22 cellular contexts compared by ENCODE assay signal in the genomic region with DNA sequence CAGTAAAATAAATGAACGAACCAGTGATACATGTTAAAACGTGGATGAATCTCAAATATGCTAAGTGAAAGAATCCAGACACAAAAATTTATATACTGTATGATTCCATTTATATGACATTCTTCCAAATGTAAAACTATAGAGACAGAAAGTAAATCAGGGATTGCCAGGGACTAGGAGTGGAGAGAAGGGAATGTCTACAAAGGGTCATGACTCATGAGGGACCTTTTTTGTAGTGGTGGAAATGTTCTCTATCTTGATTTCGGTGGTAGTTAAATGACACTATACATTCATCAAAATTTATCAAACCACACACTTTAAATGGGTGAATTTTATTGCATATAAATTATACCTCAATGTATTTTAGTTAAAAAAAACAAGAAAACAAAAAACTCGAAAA.
A peak's percentile ranks its signal among the peaks of the same experiment; 100 is the strongest.
DNase-seq lines count a peak whose midpoint lies in the region; ATAC-seq and TF ChIP-seq lines count a peak whose summit lies in the region.
"Had no signal": no experiment of that assay in that cellular context is flagged by ENCODE, and none has a peak within 500 bp of the region (broad histone marks: within the 10 kb centered on the region; RNA-seq: fewer than 3 reads in every experiment).

No MANE protein-coding gene starts in this region.

- H3K36me3 Mint-ChIP-seq in MCF 10A (ENCODE audit: insufficient read depth, unreplicated experiment): no peaks in the 10 kb centered on the region
- H3K36me3 Mint-ChIP-seq: CD14-positive monocyte; CD8-positive, alpha-beta memory T cell had no signal

- CTCF ChIA-PET in MCF 10A (lab: Yijun Ruan, JAX): interaction anchor here (0.8 kb wide), 1 partner anchor 56 kb away, joined by 4 read pairs; no protein-coding TSS in a partner anchor
- CTCF ChIA-PET in mammary epithelial cell (lab: Charles Lee; ENCODE audit: low non-redundant PET): no interaction called here
- CTCF ChIA-PET in PC-3 (lab: Charles Lee): no interaction called here

- POLR2A ChIA-PET in MCF 10A (lab: Yijun Ruan, JAX): no interaction called here
- POLR2A ChIA-PET in PC-3 (lab: Charles Lee; ENCODE audit: unreplicated experiment): no interaction called here

- H3K27me3 ChIP-seq in mammary epithelial cell (ENCODE audit: insufficient read depth, low read length) (no peaks in the 10 kb centered on the region), PC-3 (ENCODE audit: low read length) (no peaks in the 10 kb centered on the region), adipocyte (replicated peaks; ENCODE audit: control insufficient read depth, insufficient read depth, low read length) (no peaks in the 10 kb centered on the region), smooth muscle cell (ENCODE audit: low read depth) (no peaks in the 10 kb centered on the region), colonic mucosa (no peaks in the 10 kb centered on the region)
- H3K27me3 ChIP-seq: BE2C; BLaER1 treated with 17β-estradiol and CSF1 and Interleukin-3, amounts not matched to agents 10 nM and 100 nM had no signal

- no peak overlapping the region for H3K9ac ChIP-seq in mammary epithelial cell (ENCODE audit: insufficient read depth, low read length)
- H3K9ac ChIP-seq in PC-3 (ENCODE audit: low read length): no peak overlapping the region
- no peak overlapping the region for H3K9ac ChIP-seq in adipocyte (ENCODE audit: low read length)
- H3K9ac ChIP-seq in smooth muscle cell (ENCODE audit: low read depth): no peak overlapping the region
- H3K9ac ChIP-seq in colonic mucosa (ENCODE audit: low read depth in 2 of 2, low read length in 2 of 2): no peak overlapping the region
- H3K9ac ChIP-seq: BLaER1 treated with 17β-estradiol and CSF1 and Interleukin-3, amounts not matched to agents 10 nM and 100 nM had no signal

- in situ Hi-C loops in mammary epithelial cell (cut with MboI; ENCODE audit: low sequenced_read_pairs in 2 of 2): no loop called here

- no peaks in the 10 kb centered on the region for H3K9me3 ChIP-seq in mammary epithelial cell (replicated peaks; ENCODE audit: insufficient read depth, low read length)
- H3K9me3 ChIP-seq in PC-3 (ENCODE audit: low read length): peaks cover 20% of the 10 kb centered on the region
- H3K9me3 ChIP-seq in adipocyte (ENCODE audit: control insufficient read depth, low read length): peaks cover 46% of the 10 kb centered on the region
- H3K9me3 ChIP-seq in smooth muscle cell (replicated peaks; ENCODE audit: low read depth): peaks cover 6% of the 10 kb centered on the region
- no peaks in the 10 kb centered on the region for H3K9me3 ChIP-seq in colonic mucosa
- H3K9me3 ChIP-seq: A549, BE2C had no signal

- H3K9me2 ChIP-seq in PC-3 (replicated peaks; ENCODE audit: low read length): no peaks in the 10 kb centered on the region

- WGBS in mammary epithelial cell (ENCODE audit: low coverage, missing lambda C conversion rate): 86% methylated on average over 4 of the region's 4 CpGs
- WGBS in smooth muscle cell (ENCODE audit: low lambda C conversion rate): 87% methylated on average over 4 of the region's 4 CpGs

- TF ChIP-seq CTCF in MCF 10A (IDR thresholded peaks at IDR 0.05; ENCODE audit: unreplicated experiment) (no peak), mammary epithelial cell (conservative IDR thresholded peaks at IDR 0.05 in 1 of 2, IDR thresholded peaks at IDR 0.05 in 1 of 2; ENCODE audit: extremely low read depth in 1 of 2, insufficient read depth in 1 of 2, low read depth in 1 of 2, low read length in 2 of 2) (no peak), PC-3 (conservative IDR thresholded peaks at IDR 0.05; ENCODE audit: low read depth, low read length) (no peak), smooth muscle cell (IDR thresholded peaks at IDR 0.05; ENCODE audit: borderline replicate concordance, insufficient read depth, poor library complexity, severe bottlenecking) (no peak), colonic mucosa (IDR thresholded peaks at IDR 0.05) (no peak)

- H3F3A ChIP-seq in PC-3 (ENCODE audit: low read length, unreplicated experiment) (no peaks in the 10 kb centered on the region), smooth muscle cell (ENCODE audit: low read depth) (no peaks in the 10 kb centered on the region)

- no peaks in the 10 kb centered on the region for H3K27me3 Mint-ChIP-seq in MCF 10A (ENCODE audit: insufficient read depth, unreplicated experiment)
- H3K27me3 Mint-ChIP-seq: CD4-positive, alpha-beta T cell; CD8-positive, alpha-beta memory T cell had no signal

- H3K27ac Mint-ChIP-seq in MCF 10A (ENCODE audit: low read depth, unreplicated experiment): peak overlapping the region; percentile 61
- H3K27ac Mint-ChIP-seq: CD14-positive monocyte; CD4-positive, alpha-beta T cell; GM23338; H9 had no signal

- dilution Hi-C loops in mammary epithelial cell (cut with HindIII; ENCODE audit: low sequenced_read_pairs): no loop called here

- H3K27ac ChIP-seq in mammary epithelial cell (ENCODE audit: insufficient read depth, low read depth, low read length) (no peak overlapping the region), PC-3 (ENCODE audit: low read length) (no peak overlapping the region), smooth muscle cell (ENCODE audit: low read depth) (peak overlapping the region; percentile 28), colonic mucosa (no peak overlapping the region)
- H3K27ac ChIP-seq: 22Rv1; A549; BLaER1 treated with 17β-estradiol and CSF1 and Interleukin-3, amounts not matched to agents 10 nM and 100 nM had no signal

- no TSS peak for BruUV-seq in MCF 10A (replicated peaks; lab: Mats Ljungman, UMichigan)
- BruUV-seq in mammary epithelial cell (replicated peaks; lab: Mats Ljungman, UMichigan): no TSS peak
- BruUV-seq in PC-3 (replicated peaks; lab: Mats Ljungman, UMichigan): no TSS peak

- peaks cover 6% of the 10 kb centered on the region for H3K4me1 ChIP-seq in mammary epithelial cell (ENCODE audit: insufficient read depth, low read length)
- H3K4me1 ChIP-seq in PC-3 (ENCODE audit: insufficient read depth, low read length): peaks cover 24% of the 10 kb centered on the region
- H3K4me1 ChIP-seq in adipocyte (ENCODE audit: control insufficient read depth, insufficient read depth, low read length): peaks cover 18% of the 10 kb centered on the region
- no peaks in the 10 kb centered on the region for H3K4me1 ChIP-seq in smooth muscle cell (ENCODE audit: low read depth)
- H3K4me1 ChIP-seq in colonic mucosa: no peaks in the 10 kb centered on the region
- H3K4me1 ChIP-seq: A549; BE2C; BLaER1 treated with 17β-estradiol and CSF1 and Interleukin-3, amounts not matched to agents 10 nM and 100 nM had no signal

- DNase-seq in MCF 10A (ENCODE audit: unreplicated experiment) (no peak), mammary epithelial cell (no peak), PC-3 (peak; percentile 17), adipocyte (ENCODE audit: low read depth) (peak; percentile 33), smooth muscle cell (lab: John Stamatoyannopoulos, UW; ENCODE audit: unreplicated experiment) (no peak), colonic mucosa (no peak), DMS53 treated with DMSO at 0.1 percent for 48 hours (lab: John Stamatoyannopoulos, UW; ENCODE audit: unreplicated experiment) (no peak)
- DNase-seq: ACHN; AML-193; BE2C; CD4-positive, alpha-beta T cell; CD8-positive, alpha-beta memory T cell; DMS153; DMS79; H9 had no signal

- H3K79me2 ChIP-seq in mammary epithelial cell (ENCODE audit: insufficient read depth, low read length) (no peaks in the 10 kb centered on the region), PC-3 (ENCODE audit: low read length) (no peaks in the 10 kb centered on the region), smooth muscle cell (ENCODE audit: low read depth) (no peaks in the 10 kb centered on the region)

- peaks cover 24% of the 10 kb centered on the region for H3K4me1 Mint-ChIP-seq in MCF 10A (ENCODE audit: insufficient read depth, unreplicated experiment)
- H3K4me1 Mint-ChIP-seq: CD14-positive monocyte; CD8-positive, alpha-beta memory T cell; GM23338; H9 had no signal

- H3K36me3 ChIP-seq in mammary epithelial cell (ENCODE audit: insufficient read depth, low read length) (no peaks in the 10 kb centered on the region), PC-3 (ENCODE audit: low read depth, low read length) (peaks cover 2% of the 10 kb centered on the region; the same call in 1 of the 2 replicates), adipocyte (ENCODE audit: control insufficient read depth, insufficient read depth, low read length, severe bottlenecking) (no peaks in the 10 kb centered on the region), smooth muscle cell (ENCODE audit: low read depth) (no peaks in the 10 kb centered on the region), colonic mucosa (no peaks in the 10 kb centered on the region)
- H3K36me3 ChIP-seq: BE2C; BLaER1 treated with 17β-estradiol and CSF1 and Interleukin-3, amounts not matched to agents 10 nM and 100 nM had no signal

- H3K4me2 ChIP-seq in mammary epithelial cell (ENCODE audit: insufficient read depth, low read depth, low read length) (no peak overlapping the region), PC-3 (ENCODE audit: low read length) (no peak overlapping the region), smooth muscle cell (no peak overlapping the region)
- H3K4me2 ChIP-seq: A549; BLaER1 treated with 17β-estradiol and CSF1 and Interleukin-3, amounts not matched to agents 10 nM and 100 nM; GM23338 had no signal

- H3K4me3 ChIP-seq in mammary epithelial cell (replicated peaks in 1 of 3; ENCODE audit: insufficient read depth in 1 of 3, low read depth in 2 of 3, low read length in 3 of 3) (no peak overlapping the region), PC-3 (ENCODE audit: low read length) (no peak overlapping the region), adipocyte (ENCODE audit: low read length) (no peak overlapping the region), smooth muscle cell (no peak overlapping the region), colonic mucosa (no peak overlapping the region)
- H3K4me3 ChIP-seq: A549; BLaER1 treated with 17β-estradiol and CSF1 and Interleukin-3, amounts not matched to agents 10 nM and 100 nM; GM23338 had no signal

- no peak overlapping the region for H3K4me3 Mint-ChIP-seq in MCF 10A (ENCODE audit: unreplicated experiment)
- H3K4me3 Mint-ChIP-seq: CD14-positive monocyte; CD4-positive, alpha-beta T cell; CD8-positive, alpha-beta memory T cell; GM23338; H9 had no signal

- H2AFZ ChIP-seq in mammary epithelial cell (ENCODE audit: low read depth, low read length) (no peak overlapping the region), PC-3 (ENCODE audit: low read length) (no peak overlapping the region), smooth muscle cell (ENCODE audit: low read depth) (no peak overlapping the region)
- H2AFZ ChIP-seq: GM23338 had no signal

- H4K20me1 ChIP-seq in mammary epithelial cell (ENCODE audit: insufficient read depth, low read length) (no peaks in the 10 kb centered on the region), PC-3 (ENCODE audit: low read length) (no peaks in the 10 kb centered on the region), smooth muscle cell (ENCODE audit: low read depth) (no peaks in the 10 kb centered on the region)
- H4K20me1 ChIP-seq: BLaER1 treated with 17β-estradiol and CSF1 and Interleukin-3, amounts not matched to agents 10 nM and 100 nM had no signal

- intact Hi-C loops in MCF 10A (cut with micrococcal nuclease) (no loop called here), mammary epithelial cell (cut with micrococcal nuclease) (no loop called here), PC-3 (cut with micrococcal nuclease) (no loop called here), colonic mucosa (cut with DNase I) (no loop called here)

- ATAC-seq in PC-3 (peak; percentile 57), GM19324 (IDR thresholded peaks at IDR 0.05; ENCODE audit: low FRiP score, unreplicated experiment) (no peak)
- ATAC-seq: A549, GM23338, HCT116 had no signal

- H3K9me3 Mint-ChIP-seq in MCF 10A (ENCODE audit: unreplicated experiment): peaks cover 17% of the 10 kb centered on the region

Comparison
In these comparisons a context has a peak if more than half of its experiments do, and no peak if none do; other contexts are left out.
1. DNase-seq: peak in PC-3 (single experiment) and adipocyte (single experiment); none in MCF 10A (single experiment), mammary epithelial cell (single experiment), smooth muscle cell (single experiment), colonic mucosa (single experiment) and DMS53 treated with DMSO at 0.1 percent for 48 hours (single experiment).